3 cellular contexts compared by ENCODE assay signal in genomic region chr2:204126705-204127104, GRCh38.
"Had no signal": no experiment of that assay in that cellular context is flagged by ENCODE, and none has a peak within 500 bp of the region (broad histone marks: within the 10 kb centered on the region; RNA-seq: fewer than 3 reads in every experiment).

No MANE protein-coding gene starts in this region.

- H3K4me3 ChIP-seq: GM12878 had no signal

- DNase-seq: GDM1, GF-D8 had no signal
